In the genomic region with DNA sequence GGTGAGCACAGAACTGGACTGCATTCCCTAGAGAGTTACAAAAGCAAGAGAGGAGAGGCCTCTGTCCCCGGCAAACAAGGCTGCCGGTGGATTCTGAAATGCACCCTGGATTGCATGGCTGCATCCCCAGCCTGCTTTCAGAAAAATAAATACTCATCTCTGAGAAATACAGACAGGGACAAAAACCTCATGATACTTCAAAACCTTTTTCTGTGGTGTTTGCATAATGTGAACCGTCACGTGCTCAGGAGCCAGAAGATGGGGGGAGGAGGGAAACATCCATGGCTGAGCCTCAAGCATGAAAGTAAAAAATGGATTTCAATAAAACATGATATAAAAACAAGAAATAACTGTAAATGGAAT, we compare ENCODE assay signal across 12 cellular contexts.
"Had no signal": no experiment of that assay in that cellular context is flagged by ENCODE, and none has a peak within 500 bp of the region (broad histone marks: within the 10 kb centered on the region; RNA-seq: fewer than 3 reads in every experiment).

No MANE protein-coding gene starts in this region.

- DNase-seq: activated CD4-positive, alpha-beta memory T cell treated with anti-CD3 and anti-CD28 coated beads, Interleukin-2, amount 10 ng/mL, durations not matched to agents 7 days and 5 days; activated CD4-positive, alpha-beta T cell treated with anti-CD3 and anti-CD28 coated beads for 48 hours; activated CD4-positive, CD25-positive, alpha-beta regulatory T cell; activated CD8-positive, alpha-beta memory T cell treated with anti-CD3 and anti-CD28 coated beads, Interleukin-2, amount 10 ng/mL, durations not matched to agents 7 days and 5 days; dermis blood vessel endothelial cell; mesendoderm; natural killer cell; stimulated activated naive B cell treated with anti-CD40 and anti-IgM and Interleukin-4, amounts not matched to agents 10 μg/mL and 1 μg/mL and 100 μg/mL, for 72 hours; T-helper 9 cell; thyroid gland had no signal

- H3K27ac ChIP-seq: cardiac muscle cell, parathyroid adenoma, thyroid gland had no signal

- H3K9me3 ChIP-seq: thyroid gland had no signal

- H3K9ac ChIP-seq: parathyroid adenoma had no signal

- H3K36me3 ChIP-seq: cardiac muscle cell, thyroid gland had no signal

- H2AFZ ChIP-seq: parathyroid adenoma had no signal

- H3K4me1 ChIP-seq: parathyroid adenoma, thyroid gland had no signal

- H3K79me2 ChIP-seq: parathyroid adenoma had no signal

- H3K27me3 ChIP-seq: cardiac muscle cell, thyroid gland had no signal

- H3K4me3 ChIP-seq: cardiac muscle cell, thyroid gland had no signal
